In the genomic region with DNA sequence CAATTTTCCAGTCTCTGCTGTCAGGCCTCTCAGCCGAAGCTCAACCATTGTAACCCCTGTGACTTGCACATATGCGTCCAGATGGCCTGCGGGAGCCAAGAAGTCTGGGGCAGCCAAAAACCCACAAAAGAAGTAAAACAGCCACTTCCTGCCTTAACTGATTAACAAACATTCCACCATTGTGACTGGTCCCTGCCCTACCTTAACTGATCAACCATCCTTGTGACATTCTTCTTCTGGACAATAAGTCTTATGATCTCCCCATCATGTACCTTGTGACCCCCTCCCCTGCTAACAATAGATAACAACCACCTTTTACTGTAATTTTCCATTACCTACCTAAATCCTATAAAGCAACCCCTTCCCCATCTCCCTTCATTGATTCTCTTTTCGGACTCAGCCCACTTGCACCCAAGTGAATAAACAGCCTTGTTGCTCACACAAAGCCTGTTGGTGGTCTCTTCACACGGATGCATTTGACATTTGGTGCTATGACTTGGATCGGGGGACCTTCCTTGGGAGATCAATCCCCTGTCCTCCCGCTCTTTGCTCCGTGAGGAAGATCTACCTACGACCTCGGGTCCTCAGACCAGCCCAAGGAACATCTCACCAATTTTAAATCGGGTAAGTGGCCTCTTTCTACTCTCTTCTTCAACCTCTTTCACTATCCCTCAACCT, we compare ENCODE assay signal across 1 cellular context.
A peak's percentile ranks its signal among the peaks of the same experiment; 100 is the strongest.
TF ChIP-seq lines count a peak whose summit lies in the region.

No MANE protein-coding gene starts in this region.

TF ChIP-seq in HepG2, 621 proteins besides CTCF, POLR2A, EP300 and RAD21 (continues in another document):
- TF ChIP-seq ZSCAN12 (CRISPR knock-in tag; IDR thresholded peaks at IDR 0.05), result no peak
- TF ChIP-seq SOX13 (IDR thresholded peaks at IDR 0.05), result no peak
- peak in 1 of 2 experiments; percentile 88; a peak in 2 of 4 replicates for TF ChIP-seq SOX13 (CRISPR knock-in tag; conservative IDR thresholded peaks at IDR 0.05 in 1 of 2, IDR thresholded peaks at IDR 0.05 in 1 of 2)
- TF ChIP-seq ZNF614 (CRISPR knock-in tag; IDR thresholded peaks at IDR 0.05; ENCODE audit: borderline replicate concordance), result no peak
- TF ChIP-seq SMAD3 (CRISPR knock-in tag; IDR thresholded peaks at IDR 0.05), result no peak
- TF ChIP-seq XRCC5 (optimal IDR thresholded peaks at IDR 0.05; ENCODE audit: low read length), result no peak
- no peak for TF ChIP-seq REL (CRISPR knock-in tag; conservative IDR thresholded peaks at IDR 0.05)
- TF ChIP-seq ZNF782 (CRISPR knock-in tag; IDR thresholded peaks at IDR 0.05; ENCODE audit: borderline replicate concordance), result no peak
- TF ChIP-seq MTF2 (CRISPR knock-in tag; IDR thresholded peaks at IDR 0.05; ENCODE audit: borderline replicate concordance), result no peak
- peak; percentile 9; the same call in 1 of the 2 replicates for TF ChIP-seq SOX5 (CRISPR knock-in tag; IDR thresholded peaks at IDR 0.05; ENCODE audit: borderline replicate concordance)
- TF ChIP-seq PITX1 (CRISPR knock-in tag; IDR thresholded peaks at IDR 0.05), result no peak
- TF ChIP-seq SAP130 (CRISPR knock-in tag; IDR thresholded peaks at IDR 0.05; ENCODE audit: low read depth), result 0 out of 2 replicates have a peak, but pooled peaks have one; percentile 11
- TF ChIP-seq ZNF337 (CRISPR knock-in tag; IDR thresholded peaks at IDR 0.05; ENCODE audit: borderline replicate concordance, low read depth), result no peak
- TF ChIP-seq ZBTB7A (CRISPR knock-in tag; IDR thresholded peaks at IDR 0.05), result no peak
- TF ChIP-seq ZNF576 (CRISPR knock-in tag; IDR thresholded peaks at IDR 0.05), result no peak
- no peak for TF ChIP-seq MBD4 (IDR thresholded peaks at IDR 0.05; ENCODE audit: borderline replicate concordance, low read length)
- no peak for TF ChIP-seq REPIN1 (CRISPR knock-in tag; IDR thresholded peaks at IDR 0.05; ENCODE audit: borderline replicate concordance, low read depth)
- TF ChIP-seq, protein P1, sequence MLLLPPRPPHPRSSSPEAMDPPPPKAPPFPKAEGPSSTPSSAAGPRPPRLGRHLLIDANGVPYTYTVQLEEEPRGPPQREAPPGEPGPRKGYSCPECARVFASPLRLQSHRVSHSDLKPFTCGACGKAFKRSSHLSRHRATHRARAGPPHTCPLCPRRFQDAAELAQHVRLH (CRISPR knock-in tag; IDR thresholded peaks at IDR 0.05; ENCODE audit: borderline replicate concordance, low read depth), result no peak
- TF ChIP-seq PRMT3 (CRISPR knock-in tag; IDR thresholded peaks at IDR 0.05; ENCODE audit: borderline replicate concordance, low read depth), result no peak
- no peak for TF ChIP-seq ATF2 (CRISPR knock-in tag; IDR thresholded peaks at IDR 0.05)
- TF ChIP-seq ETS1 (CRISPR knock-in tag; IDR thresholded peaks at IDR 0.05), result no peak
- no peak for TF ChIP-seq MLLT10 (CRISPR knock-in tag; IDR thresholded peaks at IDR 0.05)
- no peak for TF ChIP-seq SYNCRIP (IDR thresholded peaks at IDR 0.05; ENCODE audit: insufficient read depth, low read depth, low read length)
- no peak for TF ChIP-seq THAP9 (CRISPR knock-in tag; IDR thresholded peaks at IDR 0.05; ENCODE audit: borderline replicate concordance)
- TF ChIP-seq SIX4 (CRISPR knock-in tag; IDR thresholded peaks at IDR 0.05), result no peak
- TF ChIP-seq ZNF20 (CRISPR knock-in tag; IDR thresholded peaks at IDR 0.05), result no peak
- no peak for TF ChIP-seq PAF1 (CRISPR knock-in tag; IDR thresholded peaks at IDR 0.05)
- TF ChIP-seq ZNF235 (CRISPR knock-in tag; IDR thresholded peaks at IDR 0.05; ENCODE audit: borderline replicate concordance), result no peak
- TF ChIP-seq REST (IDR thresholded peaks at IDR 0.05; ENCODE audit: borderline replicate concordance in 1 of 2, low read depth in 1 of 2, low read length in 2 of 2), result no peak
- TF ChIP-seq PAX8 (CRISPR knock-in tag; IDR thresholded peaks at IDR 0.05; ENCODE audit: borderline replicate concordance), result no peak
- no peak for TF ChIP-seq ZNF878 (CRISPR knock-in tag; IDR thresholded peaks at IDR 0.05)
- TF ChIP-seq ZFP41 (CRISPR knock-in tag; IDR thresholded peaks at IDR 0.05; ENCODE audit: borderline replicate concordance), result no peak
- no peak for TF ChIP-seq RXRA (CRISPR knock-in tag; IDR thresholded peaks at IDR 0.05)
- TF ChIP-seq GPN1 (CRISPR knock-in tag; IDR thresholded peaks at IDR 0.05; ENCODE audit: borderline replicate concordance), result no peak
- TF ChIP-seq NFKB2 (CRISPR knock-in tag; IDR thresholded peaks at IDR 0.05; ENCODE audit: borderline replicate concordance), result no peak
- TF ChIP-seq, protein P2, sequence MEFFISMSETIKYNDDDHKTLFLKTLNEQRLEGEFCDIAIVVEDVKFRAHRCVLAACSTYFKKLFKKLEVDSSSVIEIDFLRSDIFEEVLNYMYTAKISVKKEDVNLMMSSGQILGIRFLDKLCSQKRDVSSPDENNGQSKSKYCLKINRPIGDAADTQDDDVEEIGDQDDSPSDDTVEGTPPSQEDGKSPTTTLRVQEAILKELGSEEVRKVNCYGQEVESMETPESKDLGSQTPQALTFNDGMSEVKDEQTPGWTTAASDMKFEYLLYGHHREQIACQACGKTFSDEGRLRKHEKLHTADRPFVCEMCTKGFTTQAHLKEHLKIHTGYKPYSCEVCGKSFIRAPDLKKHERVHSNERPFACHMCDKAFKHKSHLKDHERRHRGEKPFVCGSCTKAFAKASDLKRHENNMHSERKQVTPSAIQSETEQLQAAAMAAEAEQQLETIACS (CRISPR knock-in tag; IDR thresholded peaks at IDR 0.05), result no peak
- TF ChIP-seq, protein P3, sequence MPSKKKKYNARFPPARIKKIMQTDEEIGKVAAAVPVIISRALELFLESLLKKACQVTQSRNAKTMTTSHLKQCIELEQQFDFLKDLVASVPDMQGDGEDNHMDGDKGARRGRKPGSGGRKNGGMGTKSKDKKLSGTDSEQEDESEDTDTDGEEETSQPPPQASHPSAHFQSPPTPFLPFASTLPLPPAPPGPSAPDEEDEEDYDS (CRISPR knock-in tag; IDR thresholded peaks at IDR 0.05), result peak; percentile 44; the same call in 1 of the 2 replicates
- TF ChIP-seq ZNF713 (CRISPR knock-in tag; IDR thresholded peaks at IDR 0.05), result no peak
- no peak for TF ChIP-seq HNF4A (CRISPR knock-in tag; IDR thresholded peaks at IDR 0.05)
- no peak for TF ChIP-seq NFYB (CRISPR knock-in tag; IDR thresholded peaks at IDR 0.05)
- no peak for TF ChIP-seq HNRNPLL (IDR thresholded peaks at IDR 0.05; ENCODE audit: low read depth, low read length, poor library complexity, severe bottlenecking)
- TF ChIP-seq NR0B2 (CRISPR knock-in tag; IDR thresholded peaks at IDR 0.05), result no peak
- TF ChIP-seq ZBTB46 (CRISPR knock-in tag; IDR thresholded peaks at IDR 0.05; ENCODE audit: borderline replicate concordance), result no peak
- TF ChIP-seq ZBTB49 (CRISPR knock-in tag; IDR thresholded peaks at IDR 0.05; ENCODE audit: borderline replicate concordance), result no peak
